In genomic region chr9:87681271-87682061, GRCh38 we compare ENCODE assay signal across 2 cellular contexts.
TF ChIP-seq lines count a peak whose summit lies in the region.

No MANE protein-coding gene starts in this region.

TF ChIP-seq in IMR-90, 13 proteins besides CTCF, POLR2A, EP300 and RAD21:
- TF ChIP-seq MAFK (IDR thresholded peaks at IDR 0.05; ENCODE audit: low read depth, low read length) (peak; percentile 36), CHD1 (IDR thresholded peaks at IDR 0.05; ENCODE audit: low read depth, low read length) (no peak)

TF ChIP-seq in HepG2, 621 proteins besides CTCF, POLR2A, EP300 and RAD21:
- TF ChIP-seq E2F5 (CRISPR knock-in tag; conservative IDR thresholded peaks at IDR 0.05) (no peak), NR0B2 (CRISPR knock-in tag; IDR thresholded peaks at IDR 0.05) (no peak), ZNF468 (CRISPR knock-in tag; IDR thresholded peaks at IDR 0.05) (no peak), ZNF460 (CRISPR knock-in tag; IDR thresholded peaks at IDR 0.05; ENCODE audit: borderline replicate concordance) (no peak), ZSCAN5A (CRISPR knock-in tag; IDR thresholded peaks at IDR 0.05; ENCODE audit: borderline replicate concordance) (no peak), SNAPC5 (CRISPR knock-in tag; IDR thresholded peaks at IDR 0.05; ENCODE audit: borderline replicate concordance) (no peak), NR3C1 (CRISPR knock-in tag; IDR thresholded peaks at IDR 0.05) (no peak), MAFK (conservative IDR thresholded peaks at IDR 0.05 in 1 of 2, IDR thresholded peaks at IDR 0.05 in 1 of 2; ENCODE audit: low read length in 2 of 2) (peak; percentile 63 to 74), MAFF (IDR thresholded peaks at IDR 0.05; ENCODE audit: low read depth, low read length) (peak; percentile 58), ZNF414 (CRISPR knock-in tag; IDR thresholded peaks at IDR 0.05) (no peak), TCF12 (IDR thresholded peaks at IDR 0.05) (no peak), TCF12 (CRISPR knock-in tag; IDR thresholded peaks at IDR 0.05) (no peak), THYN1 (CRISPR knock-in tag; IDR thresholded peaks at IDR 0.05; ENCODE audit: borderline replicate concordance, low read depth) (no peak), ZNF891 (CRISPR knock-in tag; IDR thresholded peaks at IDR 0.05) (no peak), ZNF318 (CRISPR knock-in tag; IDR thresholded peaks at IDR 0.05) (no peak), HMGXB3 (CRISPR knock-in tag; IDR thresholded peaks at IDR 0.05; ENCODE audit: borderline replicate concordance) (no peak), HDAC1 (CRISPR knock-in tag; IDR thresholded peaks at IDR 0.05) (no peak)
